In the genomic region with DNA sequence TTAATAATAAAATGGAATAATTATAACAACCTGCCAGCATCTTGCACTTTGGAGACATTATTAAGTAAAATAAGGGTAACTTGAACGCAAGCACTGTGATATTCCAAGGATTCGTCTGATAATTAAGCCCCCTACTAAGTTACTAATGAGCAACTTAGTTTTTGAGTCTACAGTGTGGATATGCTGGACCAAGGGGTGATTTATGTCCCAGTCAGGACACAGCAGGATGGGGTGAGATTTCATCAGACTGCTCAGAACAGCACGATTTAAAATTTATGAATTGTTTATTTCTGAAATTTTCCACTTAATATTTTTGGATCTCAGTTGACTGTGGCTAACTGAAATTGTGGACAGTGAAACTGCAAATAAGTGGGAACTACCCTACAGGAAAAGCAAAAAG, we compare ENCODE assay signal across 30 cellular contexts.
"Had no signal": no experiment of that assay in that cellular context is flagged by ENCODE, and none has a peak within 500 bp of the region (broad histone marks: within the 10 kb centered on the region; RNA-seq: fewer than 3 reads in every experiment).

No MANE protein-coding gene starts in this region.

- FAIRE-seq: colon, endometrium, endothelial cell of umbilical vein, frontal cortex had no signal

- DNase-seq: colonic mucosa; cortex of kidney; dermis blood vessel endothelial cell; dorsolateral prefrontal cortex; effector CD4-positive, alpha-beta T cell; effector CD8-positive, alpha-beta T cell; effector memory CD4-positive, alpha-beta T cell; effector memory CD8-positive, alpha-beta T cell; endodermal cell; erythroblast; esophagus squamous epithelium; foreskin fibroblast; foreskin keratinocyte; foreskin melanocyte; gastrocnemius medialis; glutamatergic neuron; head of caudate nucleus; heart left ventricle; heart right ventricle had no signal

- H3K9me3 ChIP-seq: esophagus muscularis mucosa, esophagus squamous epithelium, gastrocnemius medialis, gastroesophageal sphincter had no signal

- H3K27me3 Mint-ChIP-seq: dendritic cell treated with granulocyte-macrophage colony-stimulating factor and Interleukin-4, amounts not matched to agents 40 ng/mL and 50 ng/mL, for 4 days; effector memory CD8-positive, alpha-beta T cell had no signal

- H3K4me3 Mint-ChIP-seq: dendritic cell treated with granulocyte-macrophage colony-stimulating factor and Interleukin-4, amounts not matched to agents 40 ng/mL and 50 ng/mL, for 4 days; effector memory CD8-positive, alpha-beta T cell; endodermal cell had no signal

- H3K27ac ChIP-seq: colonic mucosa, coronary artery, dorsolateral prefrontal cortex, epithelial cell of prostate, esophagus muscularis mucosa, esophagus squamous epithelium, foreskin keratinocyte, gastrocnemius medialis, gastroesophageal sphincter, heart left ventricle, heart right ventricle, hepatocyte had no signal

- H3K9me3 Mint-ChIP-seq: endodermal cell had no signal

- H3K27me3 ChIP-seq: colonic mucosa, dorsolateral prefrontal cortex, esophagus muscularis mucosa, esophagus squamous epithelium, foreskin keratinocyte, gastrocnemius medialis, gastroesophageal sphincter, heart left ventricle, heart right ventricle, hepatocyte had no signal

- H3K4me2 ChIP-seq: hepatocyte had no signal

- H3K36me3 ChIP-seq: colonic mucosa, esophagus muscularis mucosa, esophagus squamous epithelium, gastrocnemius medialis, gastroesophageal sphincter, heart left ventricle, heart right ventricle had no signal

- H3K4me1 Mint-ChIP-seq: endodermal cell had no signal

- H3K27ac Mint-ChIP-seq: dendritic cell treated with granulocyte-macrophage colony-stimulating factor and Interleukin-4, amounts not matched to agents 40 ng/mL and 50 ng/mL, for 4 days; effector memory CD8-positive, alpha-beta T cell; endodermal cell had no signal

- H2AFZ ChIP-seq: hepatocyte had no signal

- ATAC-seq: effector memory CD8-positive, alpha-beta T cell; esophagus mucosa; foreskin keratinocyte; gastrocnemius medialis; gastroesophageal sphincter; heart left ventricle; heart right ventricle had no signal

- H3K4me3 ChIP-seq: colonic mucosa, coronary artery, dorsolateral prefrontal cortex, esophagus muscularis mucosa, esophagus squamous epithelium, gastrocnemius medialis, gastroesophageal sphincter, heart left ventricle, heart right ventricle, hepatocyte had no signal

- H3K4me1 ChIP-seq: colonic mucosa, esophagus muscularis mucosa, esophagus squamous epithelium, foreskin keratinocyte, gastrocnemius medialis, gastroesophageal sphincter, heart left ventricle, heart right ventricle had no signal

- H3K79me2 ChIP-seq: hepatocyte had no signal
